Comparison of ENCODE assay signal across 17 cellular contexts in genomic region chr20:32598606-32599005, GRCh38.
"Had no signal": no experiment of that assay in that cellular context is flagged by ENCODE, and none has a peak within 500 bp of the region (broad histone marks: within the 10 kb centered on the region; RNA-seq: fewer than 3 reads in every experiment).

No MANE protein-coding gene starts in this region.

- FAIRE-seq: kidney, small intestine had no signal

- H3K4me1 ChIP-seq: foreskin keratinocyte, parathyroid adenoma, psoas muscle had no signal

- H3K9me3 ChIP-seq: psoas muscle had no signal

- H2AFZ ChIP-seq: hepatocyte, parathyroid adenoma had no signal

- H3K4me2 ChIP-seq: hepatocyte had no signal

- H3K9ac ChIP-seq: parathyroid adenoma had no signal

- H3K9me3 Mint-ChIP-seq: effector memory CD8-positive, alpha-beta T cell; natural killer cell treated with Interleukin-12 subunit alpha and Interleukin-12 subunit beta and Interleukin-15 and Interleukin-18, amount 100 ng/mL, for 72 hours had no signal

- H3K27ac ChIP-seq: foreskin keratinocyte, hepatocyte, parathyroid adenoma, psoas muscle had no signal

- H3K27me3 Mint-ChIP-seq: effector memory CD8-positive, alpha-beta T cell; natural killer cell treated with Interleukin-12 subunit alpha and Interleukin-12 subunit beta and Interleukin-15 and Interleukin-18, amount 100 ng/mL, for 72 hours had no signal

- H3K27ac Mint-ChIP-seq: effector memory CD8-positive, alpha-beta T cell; natural killer cell treated with Interleukin-12 subunit alpha and Interleukin-12 subunit beta and Interleukin-15 and Interleukin-18, amount 100 ng/mL, for 72 hours had no signal

- H3K27me3 ChIP-seq: foreskin keratinocyte, hepatocyte had no signal

- H3K36me3 Mint-ChIP-seq: natural killer cell treated with Interleukin-12 subunit alpha and Interleukin-12 subunit beta and Interleukin-15 and Interleukin-18, amount 100 ng/mL, for 72 hours had no signal

- H3K4me3 ChIP-seq: hepatocyte, lung, psoas muscle had no signal

- ATAC-seq: effector memory CD8-positive, alpha-beta T cell; foreskin keratinocyte; left cardiac atrium; left ventricle myocardium superior; natural killer cell treated with Interleukin-12 subunit alpha and Interleukin-12 subunit beta and Interleukin-15 and Interleukin-18, amount 100 ng/mL, for 72 hours; psoas muscle had no signal

- DNase-seq: effector memory CD8-positive, alpha-beta T cell; foreskin keratinocyte; head of caudate nucleus; kidney; left cardiac atrium; left ventricle myocardium superior; mesenchymal stem cell; midbrain; psoas muscle; small intestine; stimulated activated CD4-positive, alpha-beta T cell treated with anti-CD3 and anti-CD28 coated beads, Interleukin-12 subunit alpha, Interleukin-12 subunit beta, amount 100 ng/mL, for 4 hours; stimulated activated naive CD4-positive, alpha-beta T cell treated with Interleukin-2 at 50 U/mL for 16 hours; trophoblast cell had no signal

- H3K79me2 ChIP-seq: hepatocyte, parathyroid adenoma had no signal

- H3K4me3 Mint-ChIP-seq: effector memory CD8-positive, alpha-beta T cell; natural killer cell treated with Interleukin-12 subunit alpha and Interleukin-12 subunit beta and Interleukin-15 and Interleukin-18, amount 100 ng/mL, for 72 hours had no signal
